ENCODE assay signal across 10 cellular contexts in genomic region chr13:46369506-46370268, GRCh38. TPM values are rescaled to one million over a fixed set of nuclear protein-coding genes. Genes with fewer than 3 reads are reported as not detected.
A peak's percentile ranks its signal among the peaks of the same experiment; 100 is the strongest.
DNase-seq lines count a peak whose midpoint lies in the region; ATAC-seq and TF ChIP-seq lines count a peak whose summit lies in the region.
"Had no signal": no experiment of that assay in that cellular context is flagged by ENCODE, and none has a peak within 500 bp of the region (broad histone marks: within the 10 kb centered on the region; RNA-seq: fewer than 3 reads in every experiment).

No MANE protein-coding gene starts in this region.

- H3K36me3 ChIP-seq in upper lobe of left lung (no peaks in the 10 kb centered on the region), Karpas-422 (ENCODE audit: insufficient read depth, low read length) (no peaks in the 10 kb centered on the region)

- H3K27me3 Mint-ChIP-seq in activated CD4-positive, alpha-beta T cell treated with anti-CD3 and anti-CD28 coated beads, Interleukin-2, amount 10 ng/mL, durations not matched to agents 24 days and 14 days = no peaks in the 10 kb centered on the region

- TF ChIP-seq CTCF in upper lobe of left lung (IDR thresholded peaks at IDR 0.05) = no peak
- TF ChIP-seq CTCF in GM13977 (IDR thresholded peaks at IDR 0.05; ENCODE audit: extremely low read depth, insufficient read depth, missing control alignments) = no peak

- ATAC-seq in HG03432 (IDR thresholded peaks at IDR 0.05; ENCODE audit: unreplicated experiment) = peak; percentile 78
- peak in 1 of 2 donors; percentile 69 for ATAC-seq in upper lobe of left lung (ENCODE audit: low FRiP score in 2 of 2)

- DNase-seq in activated CD4-positive, alpha-beta T cell treated with anti-CD3 and anti-CD28 coated beads, Interleukin-2, amount 10 ng/mL, durations not matched to agents 24 days and 14 days = no peak
- DNase-seq in activated CD4-positive, alpha-beta T cell treated with anti-CD3 and anti-CD28 coated beads, Interleukin-2, amount 50 U/mL, for 1 hour = no peak
- DNase-seq in fibroblast of peridontal ligament (ENCODE audit: extremely low read depth) = peak; percentile 96
- DNase-seq in upper lobe of left lung = no peak
- no peak for DNase-seq in NCI-H226
- DNase-seq in GM13977 (ENCODE audit: low spot score) = no peak
- DNase-seq in Karpas-422 = no peak
- DNase-seq: activated CD4-positive, alpha-beta memory T cell treated with anti-CD3 and anti-CD28 coated beads for 36 hours; CD4-positive, CD25-positive, alpha-beta regulatory T cell had no signal

- peak overlapping the region; percentile 51 to 75 (median 61) for H3K27ac ChIP-seq in upper lobe of left lung
- no peak overlapping the region for H3K27ac ChIP-seq in Karpas-422 (ENCODE audit: low read length)

- peak overlapping the region; percentile 60 for H3K27ac Mint-ChIP-seq in activated CD4-positive, alpha-beta T cell treated with anti-CD3 and anti-CD28 coated beads, Interleukin-2, amount 10 ng/mL, durations not matched to agents 24 days and 14 days
- H3K27ac Mint-ChIP-seq: activated CD4-positive, alpha-beta memory T cell treated with anti-CD3 and anti-CD28 coated beads for 36 hours had no signal

- H3K9ac ChIP-seq in Karpas-422 (ENCODE audit: low read length) = no peak overlapping the region

- no peaks in the 10 kb centered on the region for H3K27me3 ChIP-seq in upper lobe of left lung
- no peaks in the 10 kb centered on the region for H3K27me3 ChIP-seq in Karpas-422 (ENCODE audit: low read length)

- 24 to 39% methylated on average over 4 of the region's 4 CpGs for WGBS in upper lobe of left lung, 2 donors

- H3K9me3 ChIP-seq in upper lobe of left lung = no peaks in the 10 kb centered on the region
- no peaks in the 10 kb centered on the region for H3K9me3 ChIP-seq in Karpas-422 (ENCODE audit: low read length)

- in situ Hi-C loops in GM13977 (cut with MboI; ENCODE audit: low pct_unique_long_range_greater_than_20kb, low sequenced_read_pairs, unreplicated experiment) = no loop called here

- peak in 3 of 4 donors; percentile 5 to 44 (median 18) for TF ChIP-seq EP300 in upper lobe of left lung (IDR thresholded peaks at IDR 0.05)

- no peaks in the 10 kb centered on the region for H4K20me1 ChIP-seq in Karpas-422 (ENCODE audit: insufficient read depth, low read depth, low read length)

- TF ChIP-seq POLR2A in upper lobe of left lung (IDR thresholded peaks at IDR 0.05) = peak in 1 of 4 donors; percentile 15

- intact Hi-C loops in activated CD4-positive, alpha-beta T cell treated with anti-CD3 and anti-CD28 coated beads, Interleukin-2, amount 10 ng/mL, durations not matched to agents 24 days and 14 days (cut with micrococcal nuclease) = no loop called here

- H3K4me1 ChIP-seq in upper lobe of left lung = peaks cover 0 to 4% (median 0%) of the 10 kb centered on the region in 4 donors
- no peaks in the 10 kb centered on the region for H3K4me1 ChIP-seq in Karpas-422 (ENCODE audit: low read length)

- H3K4me1 Mint-ChIP-seq in activated CD4-positive, alpha-beta T cell treated with anti-CD3 and anti-CD28 coated beads, Interleukin-2, amount 10 ng/mL, durations not matched to agents 24 days and 14 days = peaks cover 25% of the 10 kb centered on the region

- H3K79me2 ChIP-seq in Karpas-422 (ENCODE audit: low read length) = no peaks in the 10 kb centered on the region

- H3K4me3 Mint-ChIP-seq in activated CD4-positive, alpha-beta T cell treated with anti-CD3 and anti-CD28 coated beads, Interleukin-2, amount 10 ng/mL, durations not matched to agents 24 days and 14 days = no peak overlapping the region
- H3K4me3 Mint-ChIP-seq: activated CD4-positive, alpha-beta memory T cell treated with anti-CD3 and anti-CD28 coated beads for 36 hours; CD4-positive, CD25-positive, alpha-beta regulatory T cell had no signal

- H3K9me3 Mint-ChIP-seq in activated CD4-positive, alpha-beta T cell treated with anti-CD3 and anti-CD28 coated beads, Interleukin-2, amount 10 ng/mL, durations not matched to agents 24 days and 14 days = no peaks in the 10 kb centered on the region
- H3K9me3 Mint-ChIP-seq: activated CD4-positive, alpha-beta memory T cell treated with anti-CD3 and anti-CD28 coated beads for 36 hours had no signal

- H3K36me3 Mint-ChIP-seq in activated CD4-positive, alpha-beta T cell treated with anti-CD3 and anti-CD28 coated beads, Interleukin-2, amount 10 ng/mL, durations not matched to agents 24 days and 14 days (ENCODE audit: low read depth) = no peaks in the 10 kb centered on the region
- H3K36me3 Mint-ChIP-seq: activated CD4-positive, alpha-beta memory T cell treated with anti-CD3 and anti-CD28 coated beads for 36 hours; CD4-positive, CD25-positive, alpha-beta regulatory T cell had no signal

- no peak overlapping the region for H3K4me2 ChIP-seq in Karpas-422 (ENCODE audit: low read depth, low read length, poor library complexity, severe bottlenecking)

- H3K4me3 ChIP-seq in upper lobe of left lung = no peak overlapping the region
- H3K4me3 ChIP-seq in Karpas-422 (ENCODE audit: low read length) = no peak overlapping the region

- no peak overlapping the region for H2AFZ ChIP-seq in Karpas-422 (ENCODE audit: low read length)

- no peaks in the 10 kb centered on the region for H3K9me2 ChIP-seq in Karpas-422 (replicated peaks; ENCODE audit: insufficient read depth, low read length)

RNA-seq across cellular contexts. Expression of gene RUBCNL, which starts 17.4 kb away (rescaled TPM):
- total RNA-seq in activated CD4-positive, alpha-beta T cell treated with anti-CD3 and anti-CD28 coated beads, Interleukin-2, amount 10 ng/mL, durations not matched to agents 24 days and 14 days = 1.5 TPM in 2 replicates
- total RNA-seq in upper lobe of left lung = 1 to 10 TPM; 1.8 to 5.4 (median 5.0) TPM
- 0.14 TPM in 1 of 2 replicates, not detected in the other for total RNA-seq in Karpas-422 (2014; rRNA removed; shearing (Covaris generic); ENCODE audit: low replicate concordance)
- total RNA-seq: CD4-positive, CD25-positive, alpha-beta regulatory T cell had no signal
